Comparison of ENCODE assay signal across 10 cellular contexts in the genomic region with DNA sequence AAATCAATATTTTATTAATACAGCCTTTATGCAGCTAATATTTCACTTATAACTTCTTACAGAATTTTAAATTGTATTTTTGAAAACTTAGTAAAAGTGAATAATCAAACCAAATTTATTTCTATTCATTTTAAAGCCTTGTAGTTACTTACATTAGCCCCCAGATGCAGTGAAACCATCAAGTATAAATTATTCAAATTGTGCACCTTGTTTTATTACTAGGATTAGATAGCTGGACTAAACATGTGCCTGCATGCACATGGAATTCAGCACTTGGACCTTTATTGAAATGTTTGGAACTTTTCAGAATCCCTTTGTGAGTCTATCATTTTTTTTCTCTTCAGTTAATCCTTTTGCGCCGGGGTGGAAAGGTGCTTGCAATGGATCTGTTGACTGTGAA. TPM values are rescaled to one million over a fixed set of nuclear protein-coding genes. Genes with fewer than 3 reads are reported as not detected.
DNase-seq lines count a peak whose midpoint lies in the region; ATAC-seq and TF ChIP-seq lines count a peak whose summit lies in the region.
"Had no signal": no experiment of that assay in that cellular context is flagged by ENCODE, and none has a peak within 500 bp of the region (broad histone marks: within the 10 kb centered on the region; RNA-seq: fewer than 3 reads in every experiment).

No MANE protein-coding gene starts in this region.

- no peak overlapping the region for H3K4me3 Mint-ChIP-seq in activated naive CD4-positive, alpha-beta T cell treated with anti-CD3 and anti-CD28 coated beads, Interleukin-2, amount 10 ng/mL, durations not matched to agents 7 days and 5 days
- H3K4me3 Mint-ChIP-seq: nephron had no signal

- CTCF ChIA-PET in activated naive CD4-positive, alpha-beta T cell treated with anti-CD3 and anti-CD28 coated beads, Interleukin-2, amount 10 ng/mL, durations not matched to agents 7 days and 5 days (lab: Charles Lee): interaction anchor here (0.7 to 3.3 kb wide), 14 partner anchors 16 to 251 kb away, joined by 3 to 31 read pairs (median 4); a partner anchor contains a TSS

- peaks cover 27% of the 10 kb centered on the region for H3K27me3 Mint-ChIP-seq in activated naive CD4-positive, alpha-beta T cell treated with anti-CD3 and anti-CD28 coated beads, Interleukin-2, amount 10 ng/mL, durations not matched to agents 7 days and 5 days

- TF ChIP-seq CTCF in MM.1S (IDR thresholded peaks at IDR 0.05; ENCODE audit: low read length) (peak; percentile 44), cardiac fibroblast (IDR thresholded peaks at IDR 0.05; ENCODE audit: low read depth, low read length) (peak; percentile 17)

- no peak for ATAC-seq in HG02852 (IDR thresholded peaks at IDR 0.05; ENCODE audit: unreplicated experiment)

- no peaks in the 10 kb centered on the region for H4K20me1 ChIP-seq in MM.1S (ENCODE audit: insufficient read depth, low read length)

- DNase-seq in NCI-H2107 treated with DMSO at 0.1 percent for 48 hours (lab: John Stamatoyannopoulos, UW; ENCODE audit: unreplicated experiment) (peak; percentile 31), NCI-H2107 (lab: John Stamatoyannopoulos, UW) (no peak), MM.1S (peak; percentile 32), cardiac fibroblast (ENCODE audit: low read depth in 2 of 2) (peak; percentile 46 to 58), renal cortical epithelial cell (ENCODE audit: low read depth) (peak; percentile 16)
- DNase-seq in stimulated activated CD4-positive, alpha-beta T cell treated with anti-CD3 and anti-CD28 coated beads, Interleukin-4, amount 100 ng/mL, for 24 hours: no peak
- no peak for DNase-seq in activated naive CD4-positive, alpha-beta T cell treated with anti-CD3 and anti-CD28 coated beads, Interleukin-2, amount 10 ng/mL, durations not matched to agents 7 days and 5 days
- DNase-seq: activated gamma-delta T cell treated with Interleukin-2 at 50 U/mL for 16 hours had no signal

- H3K4me3 ChIP-seq in MM.1S (ENCODE audit: low read length): no peak overlapping the region
- H3K4me3 ChIP-seq in cardiac fibroblast (replicated peaks in 1 of 2; ENCODE audit: low read depth in 2 of 2, low read length in 2 of 2): no peak overlapping the region

- no peak overlapping the region for H2AFZ ChIP-seq in MM.1S (ENCODE audit: low read length)

- no peaks in the 10 kb centered on the region for H3K36me3 ChIP-seq in MM.1S (replicated peaks; ENCODE audit: insufficient read depth, low read length)

- peaks cover 17% of the 10 kb centered on the region for H3K4me1 Mint-ChIP-seq in activated naive CD4-positive, alpha-beta T cell treated with anti-CD3 and anti-CD28 coated beads, Interleukin-2, amount 10 ng/mL, durations not matched to agents 7 days and 5 days
- H3K4me1 Mint-ChIP-seq: nephron had no signal

- H3K27ac ChIP-seq in MM.1S (ENCODE audit: low read length): no peak overlapping the region

- no peaks in the 10 kb centered on the region for H3K36me3 Mint-ChIP-seq in activated naive CD4-positive, alpha-beta T cell treated with anti-CD3 and anti-CD28 coated beads, Interleukin-2, amount 10 ng/mL, durations not matched to agents 7 days and 5 days

- no peaks in the 10 kb centered on the region for H3K27me3 ChIP-seq in MM.1S (replicated peaks; ENCODE audit: insufficient read depth, low read length)

- H3K9me3 ChIP-seq in MM.1S (replicated peaks; ENCODE audit: insufficient read depth, low read length): no peaks in the 10 kb centered on the region

- no peak overlapping the region for H3K27ac Mint-ChIP-seq in activated naive CD4-positive, alpha-beta T cell treated with anti-CD3 and anti-CD28 coated beads, Interleukin-2, amount 10 ng/mL, durations not matched to agents 7 days and 5 days
- H3K27ac Mint-ChIP-seq: nephron had no signal

- peaks cover 1% of the 10 kb centered on the region for H3K9me3 Mint-ChIP-seq in activated naive CD4-positive, alpha-beta T cell treated with anti-CD3 and anti-CD28 coated beads, Interleukin-2, amount 10 ng/mL, durations not matched to agents 7 days and 5 days

- no peak overlapping the region for H3K4me2 ChIP-seq in MM.1S (ENCODE audit: low read depth, low read length)

- H3F3A ChIP-seq in MM.1S (ENCODE audit: insufficient read depth, low read length): peaks cover 12% of the 10 kb centered on the region

- H3K9ac ChIP-seq in MM.1S (ENCODE audit: low read length): no peak overlapping the region

- H3K4me1 ChIP-seq in MM.1S (ENCODE audit: low read length): peaks cover 7% of the 10 kb centered on the region

- H3K79me2 ChIP-seq in MM.1S (ENCODE audit: low read length): no peaks in the 10 kb centered on the region

- no peaks in the 10 kb centered on the region for H3K9me2 ChIP-seq in MM.1S (replicated peaks; ENCODE audit: insufficient read depth, low read length)

RNA-seq across cellular contexts. Expression of a gene that starts 4.7 kb away (rescaled TPM):
- not detected in 2 replicates for total RNA-seq in renal cortical epithelial cell

RNA-seq across cellular contexts. Expression of a gene that starts 8.6 kb away (rescaled TPM):
- under 0.01 and 0.17 TPM in 2 replicates for total RNA-seq in renal cortical epithelial cell

RNA-seq across cellular contexts. Expression of a gene that starts 45.7 kb away (rescaled TPM):
- total RNA-seq in renal cortical epithelial cell: 0.35 and 2.2 TPM in 2 replicates

RNA-seq across cellular contexts. Expression of a gene that starts 54.7 kb away (rescaled TPM):
- total RNA-seq in renal cortical epithelial cell: 55.2 and 89.6 TPM in 2 replicates

RNA-seq across cellular contexts. Expression of a gene that starts 54.8 kb away (rescaled TPM):
- total RNA-seq in renal cortical epithelial cell: not detected in 2 replicates

Comparison
In these comparisons a context has a peak if more than half of its experiments do, and no peak if none do; other contexts are left out.
1. DNase-seq: peak in NCI-H2107 treated with DMSO at 0.1 percent for 48 hours (single experiment), MM.1S (single experiment), cardiac fibroblast (2 of 2) and renal cortical epithelial cell (single experiment); none in NCI-H2107 (single experiment), stimulated activated CD4-positive, alpha-beta T cell treated with anti-CD3 and anti-CD28 coated beads, Interleukin-4, amount 100 ng/mL, for 24 hours (single experiment) and activated naive CD4-positive, alpha-beta T cell treated with anti-CD3 and anti-CD28 coated beads, Interleukin-2, amount 10 ng/mL, durations not matched to agents 7 days and 5 days (single experiment).